Comparison of ENCODE assay signal across 25 cellular contexts in genomic region chr15:55394694-55395093, GRCh38. TPM values are rescaled to one million over a fixed set of nuclear protein-coding genes. Genes with fewer than 3 reads are reported as not detected.
DNase-seq lines count a peak whose midpoint lies in the region; ATAC-seq, FAIRE-seq and TF ChIP-seq lines count a peak whose summit lies in the region.
"Had no signal": no experiment of that assay in that cellular context is flagged by ENCODE, and none has a peak within 500 bp of the region (broad histone marks: within the 10 kb centered on the region; RNA-seq: fewer than 3 reads in every experiment).

No MANE protein-coding gene starts in this region.

- H3K4me1 Mint-ChIP-seq in Caco-2 (ENCODE audit: low read depth, unreplicated experiment), result peaks cover 14% of the 10 kb centered on the region
- H3K4me1 Mint-ChIP-seq in progenitor cell of endocrine pancreas (ENCODE audit: low read depth), result peaks cover 16% of the 10 kb centered on the region

- no peaks in the 10 kb centered on the region for H3K27me3 Mint-ChIP-seq in Caco-2 (ENCODE audit: insufficient read depth, unreplicated experiment)
- no peaks in the 10 kb centered on the region for H3K27me3 Mint-ChIP-seq in progenitor cell of endocrine pancreas

- DNase-seq in Caco-2 (peak in 1 of 2 experiments; percentile 21), NOMO-1 (lab: John Stamatoyannopoulos, UW; ENCODE audit: unreplicated experiment in 2 of 2) (peak; percentile 39 to 49), choroid plexus epithelial cell (ENCODE audit: low read depth) (peak; percentile 72), progenitor cell of endocrine pancreas (ENCODE audit: low spot score, unreplicated experiment) (no peak), head of caudate nucleus (no peak), cerebellar nuclear complex (lab: John Stamatoyannopoulos, UW) (no peak), small intestine (no peak)
- DNase-seq: activated CD4-positive, CD25-positive, alpha-beta regulatory T cell treated with anti-CD3 and anti-CD28 coated beads, Interleukin-2, amount 50 U/mL, for 72 hours; amygdala; caudate nucleus; effector memory CD4-positive, alpha-beta T cell; hippocampal formation; midbrain; NCI-H1092 treated with DMSO at 0.1 percent for 48 hours; NCI-H2081 treated with DMSO at 0.1 percent for 48 hours; NCI-H524 treated with DMSO at 0.1 percent for 48 hours; stimulated activated naive CD4-positive, alpha-beta T cell had no signal

- H3K27ac ChIP-seq in small intestine (ENCODE audit: low read depth in 1 of 2, low read length in 1 of 2), result no peak overlapping the region
- H3K27ac ChIP-seq: right atrium auricular region, SJCRH30, tibial nerve had no signal

- H3K4me3 Mint-ChIP-seq in Caco-2 (ENCODE audit: unreplicated experiment) (no peak overlapping the region), progenitor cell of endocrine pancreas (ENCODE audit: low read depth) (no peak overlapping the region)
- H3K4me3 Mint-ChIP-seq: GM23338; T-helper 2 cell treated with Interferon-gamma antibody and Interleukin-4, amounts not matched to agents 5 μg/mL and 100 μg/mL, for 36 hours had no signal

- ATAC-seq in GM19035 (IDR thresholded peaks at IDR 0.05; ENCODE audit: unreplicated experiment), result no peak
- ATAC-seq: GM23338 had no signal

- no peak for TF ChIP-seq CTCF in Caco-2 (IDR thresholded peaks at IDR 0.05; ENCODE audit: insufficient read depth in 1 of 2, low read depth in 1 of 2, low read length in 1 of 2, severe bottlenecking in 1 of 2, unreplicated experiment in 1 of 2)
- no peak for TF ChIP-seq CTCF in choroid plexus epithelial cell (conservative IDR thresholded peaks at IDR 0.05; ENCODE audit: low read depth, low read length)
- TF ChIP-seq CTCF in progenitor cell of endocrine pancreas (IDR thresholded peaks at IDR 0.05; ENCODE audit: unreplicated experiment), result no peak

- WGBS in small intestine, 3 donors, result 100% methylated on average over 1 of the region's 1 CpG

- BruUV-seq in Caco-2 (replicated peaks; lab: Mats Ljungman, UMichigan), result no TSS peak

- POLR2A ChIA-PET in Caco-2 (lab: Charles Lee), result interaction anchor here (1.0 kb wide), 1 partner anchor 76 kb away, joined by 3 read pairs; the partner anchor contains the start of genes PIGB and PIGBOS1

- H3K36me3 Mint-ChIP-seq in Caco-2 (ENCODE audit: insufficient read depth, unreplicated experiment) (peaks cover 17% of the 10 kb centered on the region), progenitor cell of endocrine pancreas (ENCODE audit: insufficient read depth) (peaks cover 23% of the 10 kb centered on the region)

- H3K9me3 ChIP-seq in Caco-2 (peaks cover 4% of the 10 kb centered on the region), small intestine (ENCODE audit: control insufficient read depth, low read depth) (no peaks in the 10 kb centered on the region)
- H3K9me3 ChIP-seq: right atrium auricular region, SJCRH30, tibial nerve had no signal

- no peaks in the 10 kb centered on the region for H3K9me3 Mint-ChIP-seq in Caco-2 (ENCODE audit: unreplicated experiment)
- peaks cover 18% of the 10 kb centered on the region for H3K9me3 Mint-ChIP-seq in progenitor cell of endocrine pancreas (ENCODE audit: low read depth)

- no peaks in the 10 kb centered on the region for H3K36me3 ChIP-seq in Caco-2 (ENCODE audit: control insufficient read depth, insufficient read depth, low read length)
- no peaks in the 10 kb centered on the region for H3K36me3 ChIP-seq in small intestine (ENCODE audit: control insufficient read depth in 2 of 2, insufficient read depth in 2 of 2, low read length in 2 of 2)
- H3K36me3 ChIP-seq: right atrium auricular region, SJCRH30 had no signal

- intact Hi-C loops in Caco-2 (cut with micrococcal nuclease; ENCODE audit: unreplicated experiment), result no loop called here
- intact Hi-C loops in head of caudate nucleus (cut with DNase I), result no loop called here

- FAIRE-seq in small intestine (lab: Jason Lieb, UNC), result no peak

- CTCF ChIA-PET in Caco-2 (lab: Charles Lee), result interaction anchor here (0.9 to 1.3 kb wide), 2 partner anchors 36 to 41 kb away, joined by 3 to 6 read pairs; no protein-coding TSS in a partner anchor

- H3K27me3 ChIP-seq in Caco-2 (replicated peaks; ENCODE audit: control insufficient read depth, insufficient read depth, low read length) (no peaks in the 10 kb centered on the region), small intestine (ENCODE audit: control insufficient read depth in 2 of 2, insufficient read depth in 2 of 2, low read length in 2 of 2) (no peaks in the 10 kb centered on the region)
- H3K27me3 ChIP-seq: right atrium auricular region, SJCRH30, tibial nerve had no signal

- H3K4me1 ChIP-seq in Caco-2, result peaks cover 8% of the 10 kb centered on the region; the same call in 1 of the 2 replicates
- peaks cover 0 to 3% of the 10 kb centered on the region in 2 donors for H3K4me1 ChIP-seq in small intestine (ENCODE audit: control insufficient read depth in 2 of 2, insufficient read depth in 1 of 2, low read depth in 1 of 2, low read length in 1 of 2)
- H3K4me1 ChIP-seq: right atrium auricular region, SJCRH30 had no signal

- H3K27ac Mint-ChIP-seq in Caco-2 (ENCODE audit: unreplicated experiment) (peak overlapping the region; percentile 48), progenitor cell of endocrine pancreas (peak overlapping the region; percentile 57)
- H3K27ac Mint-ChIP-seq: activated T-helper 2 cell treated with anti-CD3 and anti-CD28 coated beads, Interferon-gamma antibody, Interleukin-2, Interleukin-4, amounts not matched to agents 10 μg/mL and 5 μg/mL and 100 μg/mL, durations not matched to agents 14 hours and 24 hours and 36 hours; GM23338; T-helper 2 cell treated with Interferon-gamma antibody and Interleukin-4, amounts not matched to agents 5 μg/mL and 100 μg/mL, for 36 hours had no signal

- H3K4me3 ChIP-seq in Caco-2 (ENCODE audit: low read depth, low read length), result no peak overlapping the region
- no peak overlapping the region for H3K4me3 ChIP-seq in choroid plexus epithelial cell (ENCODE audit: low read depth, low read length)
- H3K4me3 ChIP-seq in small intestine (ENCODE audit: low read depth in 1 of 2, low read length in 2 of 2), result no peak overlapping the region
- H3K4me3 ChIP-seq: GM23338, right atrium auricular region, SJCRH30, tibial nerve had no signal

RNA-seq across cellular contexts. Expression of gene CCPG1, which starts 13.5 kb away (rescaled TPM):
- 51.6 and 54.6 TPM in 2 replicates for total RNA-seq in Caco-2 (2022)
- 24.3 and 31.2 TPM in 2 replicates for total RNA-seq in progenitor cell of endocrine pancreas
- 10 to 100 TPM in 1 of 3 donors, 1 to 10 TPM in 2; 4.7 to 24.2 (median 9.5) TPM for polyA plus RNA-seq in small intestine

RNA-seq across cellular contexts. Expression of gene PIERCE2, which starts 13.6 kb away (rescaled TPM):
- total RNA-seq in Caco-2 (2022) (1.3 TPM in 1 of 2 replicates, not detected in the other), progenitor cell of endocrine pancreas (4.7 and 5.8 TPM in 2 replicates)
- polyA plus RNA-seq in small intestine, result 1 to 10 TPM; 3.0 to 6.7 (median 3.1) TPM
- total RNA-seq: activated CD8-positive, alpha-beta memory T cell treated with anti-CD3 and anti-CD28 coated beads for 36 hours; activated T-helper 2 cell treated with anti-CD3 and anti-CD28 coated beads, Interferon-gamma antibody, Interleukin-2, Interleukin-4, amounts not matched to agents 10 μg/mL and 5 μg/mL and 100 μg/mL, durations not matched to agents 14 hours and 24 hours and 36 hours had no signal

Comparison
In these comparisons a context has a peak if more than half of its experiments do, and no peak if none do; other contexts are left out.
1. DNase-seq: peak in NOMO-1 (2 of 2) and choroid plexus epithelial cell (single experiment); none in progenitor cell of endocrine pancreas (single experiment), head of caudate nucleus (0 of 42), cerebellar nuclear complex (0 of 2) and small intestine (single experiment).